ENCODE assay signal across 27 cellular contexts in the genomic region with DNA sequence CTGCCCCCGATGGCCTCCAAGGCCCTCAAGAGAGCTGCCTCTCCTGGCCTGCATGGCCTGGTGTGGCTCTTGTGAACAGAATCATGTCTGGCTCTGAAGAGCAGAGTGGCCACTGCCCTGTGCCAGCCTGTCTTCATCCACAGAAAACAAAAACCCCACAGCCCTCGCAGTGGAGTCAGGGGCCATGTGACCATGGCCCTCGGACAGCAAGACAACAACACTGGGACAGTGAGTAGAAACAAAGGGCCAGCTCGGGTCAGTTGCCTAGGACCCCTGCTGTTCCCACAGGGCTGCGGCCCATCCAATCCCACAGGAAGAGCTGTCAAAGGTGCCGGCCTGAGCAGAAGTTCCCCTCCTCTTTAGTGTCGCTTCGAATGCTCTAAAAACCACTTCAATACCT.
A peak's percentile ranks its signal among the peaks of the same experiment; 100 is the strongest.
DNase-seq lines count a peak whose midpoint lies in the region; ATAC-seq and TF ChIP-seq lines count a peak whose summit lies in the region.
"Had no signal": no experiment of that assay in that cellular context is flagged by ENCODE, and none has a peak within 500 bp of the region (broad histone marks: within the 10 kb centered on the region; RNA-seq: fewer than 3 reads in every experiment).

No MANE protein-coding gene starts in this region.

- no peak for TF ChIP-seq CTCF in mesothelial cell of epicardium (IDR thresholded peaks at IDR 0.05; ENCODE audit: unreplicated experiment)
- no peak for TF ChIP-seq CTCF in gastrocnemius medialis (IDR thresholded peaks at IDR 0.05 in 4 of 5, conservative IDR thresholded peaks at IDR 0.05 in 1 of 5)
- no peak for TF ChIP-seq CTCF in suprapubic skin (IDR thresholded peaks at IDR 0.05)

- in situ Hi-C loops in gastrocnemius medialis (cut with MboI; ENCODE audit: low sequenced_read_pairs in 4 of 4): no loop called here

- peak in 12 of 14 donors; percentile 21 to 66 (median 47) for DNase-seq in C1 segment of cervical spinal cord (lab: John Stamatoyannopoulos, UW)
- DNase-seq in cerebellum (ENCODE audit: low spot score): peak; percentile 36
- no peak for DNase-seq in mesothelial cell of epicardium (ENCODE audit: low spot score in 2 of 2, unreplicated experiment in 2 of 2)
- DNase-seq in gastrocnemius medialis: no peak
- DNase-seq in suprapubic skin (ENCODE audit: low spot score in 2 of 2): no peak
- DNase-seq in activated CD4-positive, CD25-positive, alpha-beta regulatory T cell (lab: John Stamatoyannopoulos, UW): no peak
- DNase-seq: activated CD4-positive, alpha-beta T cell treated with anti-CD3 and anti-CD28 coated beads for 36 hours; activated CD8-positive, alpha-beta T cell treated with anti-CD3 and anti-CD28 coated beads for 36 hours; CD8-positive, alpha-beta T cell; DMS 273 treated with DMSO at 0.1 percent for 48 hours; EL; left colon; mesenchymal stem cell; MV-4-11; NCI-H1436; NCI-H2107; NCI-H446; NCI-H748 treated with DMSO at 0.1 percent for 48 hours; psoas muscle; SHP77 treated with DMSO at 0.1 percent for 48 hours; stimulated activated CD4-positive, alpha-beta T cell treated with anti-CD3 and anti-CD28 coated beads, Interleukin-4, amount 100 ng/mL, for 24 hours had no signal

- WGBS in suprapubic skin: 85% methylated on average over 8 of the region's 8 CpGs

- H3K4me3 ChIP-seq in gastrocnemius medialis: no peak overlapping the region
- H3K4me3 ChIP-seq in suprapubic skin: no peak overlapping the region
- H3K4me3 ChIP-seq: psoas muscle had no signal

- TF ChIP-seq POLR2A in gastrocnemius medialis (IDR thresholded peaks at IDR 0.05) (no peak), suprapubic skin (IDR thresholded peaks at IDR 0.05) (no peak)

- intact Hi-C loops in gastrocnemius medialis (cut with DNase I; ENCODE audit: low total_unique reads): no loop called here

- no peaks in the 10 kb centered on the region for H3K27me3 Mint-ChIP-seq in mesothelial cell of epicardium (ENCODE audit: low read depth)
- H3K27me3 Mint-ChIP-seq: activated naive CD4-positive, alpha-beta T cell treated with anti-CD3 and anti-CD28 coated beads, Interleukin-2, amount 50 U/mL, for 24 hours had no signal

- peak overlapping the region in 3 of 4 donors; percentile 40 to 76 (median 65) for H3K27ac ChIP-seq in gastrocnemius medialis
- no peak overlapping the region for H3K27ac ChIP-seq in suprapubic skin
- H3K27ac ChIP-seq: psoas muscle had no signal

- no peak overlapping the region for H3K4me3 Mint-ChIP-seq in mesothelial cell of epicardium
- H3K4me3 Mint-ChIP-seq: activated CD4-positive, alpha-beta T cell treated with anti-CD3 and anti-CD28 coated beads for 36 hours; activated CD8-positive, alpha-beta T cell treated with anti-CD3 and anti-CD28 coated beads for 36 hours; activated naive CD4-positive, alpha-beta T cell treated with anti-CD3 and anti-CD28 coated beads, Interleukin-2, amount 50 U/mL, for 24 hours; B cell; CD8-positive, alpha-beta T cell; IgD-negative memory B cell had no signal

- H3K36me3 ChIP-seq in gastrocnemius medialis (no peaks in the 10 kb centered on the region), suprapubic skin (peaks cover 9% of the 10 kb centered on the region)

- H3K27me3 ChIP-seq in gastrocnemius medialis (no peaks in the 10 kb centered on the region), suprapubic skin (no peaks in the 10 kb centered on the region)

- ATAC-seq in gastrocnemius medialis (no peak), HG03025 (IDR thresholded peaks at IDR 0.05; ENCODE audit: low FRiP score, unreplicated experiment) (no peak)
- ATAC-seq: activated CD4-positive, alpha-beta T cell treated with anti-CD3 and anti-CD28 coated beads for 36 hours; activated CD8-positive, alpha-beta T cell treated with anti-CD3 and anti-CD28 coated beads for 36 hours; CD8-positive, alpha-beta T cell; esophagus mucosa; left colon; Panc1; psoas muscle had no signal

- H3K9me3 ChIP-seq in gastrocnemius medialis (no peaks in the 10 kb centered on the region), suprapubic skin (no peaks in the 10 kb centered on the region)
- H3K9me3 ChIP-seq: psoas muscle had no signal

- peaks cover 30% of the 10 kb centered on the region for H3K4me1 Mint-ChIP-seq in mesothelial cell of epicardium
- H3K4me1 Mint-ChIP-seq: activated CD4-positive, alpha-beta T cell treated with anti-CD3 and anti-CD28 coated beads for 36 hours; activated naive CD4-positive, alpha-beta T cell treated with anti-CD3 and anti-CD28 coated beads, Interleukin-2, amount 50 U/mL, for 24 hours; B cell had no signal

- peaks cover 18 to 34% of the 10 kb centered on the region in 2 donors for H3K4me1 ChIP-seq in gastrocnemius medialis
- H3K4me1 ChIP-seq in suprapubic skin: peaks cover 15% of the 10 kb centered on the region

- no peaks in the 10 kb centered on the region for H3K9me3 Mint-ChIP-seq in mesothelial cell of epicardium
- H3K9me3 Mint-ChIP-seq: activated CD8-positive, alpha-beta T cell treated with anti-CD3 and anti-CD28 coated beads for 36 hours; activated naive CD4-positive, alpha-beta T cell treated with anti-CD3 and anti-CD28 coated beads, Interleukin-2, amount 50 U/mL, for 24 hours; CD8-positive, alpha-beta T cell had no signal

- TF ChIP-seq EP300 in suprapubic skin (IDR thresholded peaks at IDR 0.05): no peak

- peak overlapping the region; percentile 36 for H3K27ac Mint-ChIP-seq in mesothelial cell of epicardium
- H3K27ac Mint-ChIP-seq: activated CD4-positive, alpha-beta T cell treated with anti-CD3 and anti-CD28 coated beads for 36 hours; activated CD8-positive, alpha-beta T cell treated with anti-CD3 and anti-CD28 coated beads for 36 hours; activated naive CD4-positive, alpha-beta T cell treated with anti-CD3 and anti-CD28 coated beads, Interleukin-2, amount 50 U/mL, for 24 hours; CD8-positive, alpha-beta T cell; IgD-negative memory B cell had no signal

- no peaks in the 10 kb centered on the region for H3K36me3 Mint-ChIP-seq in mesothelial cell of epicardium
- H3K36me3 Mint-ChIP-seq: activated naive CD4-positive, alpha-beta T cell treated with anti-CD3 and anti-CD28 coated beads, Interleukin-2, amount 50 U/mL, for 24 hours; CD8-positive, alpha-beta T cell had no signal

Comparison
In these comparisons a context has a peak if more than half of its experiments do, and no peak if none do; other contexts are left out.
1. DNase-seq: peak in C1 segment of cervical spinal cord (12 of 14) and cerebellum (single experiment); none in mesothelial cell of epicardium (0 of 2), gastrocnemius medialis (0 of 2), suprapubic skin (0 of 2) and activated CD4-positive, CD25-positive, alpha-beta regulatory T cell (0 of 4).